8 cellular contexts compared by ENCODE assay signal in the genomic region with DNA sequence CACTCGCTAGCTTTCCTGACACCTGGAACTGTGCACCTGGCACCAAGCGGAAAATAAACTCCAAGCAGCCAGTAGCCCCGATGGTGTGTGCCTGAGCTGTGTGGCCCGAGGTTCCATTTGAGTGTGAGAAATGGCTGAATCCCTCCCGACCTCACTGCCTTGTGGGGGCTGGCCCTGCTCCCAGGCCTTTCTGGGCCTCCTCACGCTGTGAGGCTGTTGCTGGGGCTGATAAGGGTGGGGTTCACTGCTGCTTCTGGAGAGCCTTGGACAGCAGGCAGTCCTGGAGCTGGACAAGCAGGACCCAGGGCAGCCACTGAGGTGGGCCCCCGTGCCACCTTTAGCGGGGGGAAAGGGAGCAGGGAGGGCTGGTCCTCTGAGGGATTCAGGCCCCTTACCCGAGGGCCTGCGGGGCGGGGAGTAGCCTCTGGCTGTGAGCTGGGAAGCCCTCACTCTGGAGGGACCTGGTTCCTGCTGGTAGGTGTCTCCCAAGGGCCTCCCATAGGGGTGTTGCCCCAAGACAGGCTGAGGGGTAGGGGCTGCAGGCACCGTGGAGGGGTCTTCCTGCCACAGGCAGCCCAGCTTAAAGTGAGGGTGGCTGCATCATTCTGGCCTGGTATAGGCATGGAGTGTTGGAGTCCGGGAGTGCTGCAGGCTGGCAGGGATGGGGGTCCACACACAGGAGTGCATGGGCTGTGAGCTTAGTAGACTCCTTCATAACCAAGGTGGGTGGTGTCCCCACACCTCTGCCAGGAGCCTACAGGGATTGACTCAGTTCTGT. TPM values are rescaled to one million over a fixed set of nuclear protein-coding genes. Genes with fewer than 3 reads are reported as not detected.
DNase-seq lines count a peak whose midpoint lies in the region; ATAC-seq lines count a peak whose summit lies in the region.

No MANE protein-coding gene starts in this region.

- H3K36me3 ChIP-seq in adipocyte (ENCODE audit: control insufficient read depth, insufficient read depth, low read length, severe bottlenecking): peaks cover 10% of the 10 kb centered on the region

- peaks cover 17% of the 10 kb centered on the region for H3K4me1 ChIP-seq in adipocyte (ENCODE audit: control insufficient read depth, insufficient read depth, low read length)

- intact Hi-C loops in activated CD4-positive, alpha-beta T cell treated with anti-CD3 and anti-CD28 coated beads for 36 hours (cut with DNase I, micrococcal nuclease): loop anchor here (5.0 kb wide), 2 partner anchors 85 to 250 kb away; a partner anchor contains a TSS

- ATAC-seq in activated CD4-positive, alpha-beta T cell treated with anti-CD3 and anti-CD28 coated beads for 36 hours: no peak
- no peak for ATAC-seq in stimulated activated memory B cell treated with anti-CD40 and anti-IgM and Interleukin-4, amounts not matched to agents 10 μg/mL and 1 μg/mL and 100 μg/mL, for 72 hours
- ATAC-seq in GM21825 (IDR thresholded peaks at IDR 0.05; ENCODE audit: unreplicated experiment): no peak

- no peaks in the 10 kb centered on the region for H3K27me3 Mint-ChIP-seq in activated CD4-positive, alpha-beta T cell treated with anti-CD3 and anti-CD28 coated beads for 36 hours
- peaks cover 9% of the 10 kb centered on the region for H3K27me3 Mint-ChIP-seq in stimulated activated memory B cell treated with anti-CD40 and anti-IgM and Interleukin-4, amounts not matched to agents 10 μg/mL and 1 μg/mL and 100 μg/mL, for 72 hours

- peak overlapping the region; percentile 77 for H3K4me3 Mint-ChIP-seq in activated CD4-positive, alpha-beta T cell treated with anti-CD3 and anti-CD28 coated beads for 36 hours
- peak overlapping the region; percentile 53 for H3K4me3 Mint-ChIP-seq in stimulated activated memory B cell treated with anti-CD40 and anti-IgM and Interleukin-4, amounts not matched to agents 10 μg/mL and 1 μg/mL and 100 μg/mL, for 72 hours

- H3K27ac Mint-ChIP-seq in activated CD4-positive, alpha-beta T cell treated with anti-CD3 and anti-CD28 coated beads for 36 hours: no peak overlapping the region
- H3K27ac Mint-ChIP-seq in stimulated activated memory B cell treated with anti-CD40 and anti-IgM and Interleukin-4, amounts not matched to agents 10 μg/mL and 1 μg/mL and 100 μg/mL, for 72 hours: no peak overlapping the region

- no peaks in the 10 kb centered on the region for H3K27me3 ChIP-seq in adipocyte (replicated peaks; ENCODE audit: control insufficient read depth, insufficient read depth, low read length)

- H3K9ac ChIP-seq in adipocyte (ENCODE audit: low read length): peak overlapping the region; percentile 63

- DNase-seq in activated CD4-positive, alpha-beta T cell treated with anti-CD3 and anti-CD28 coated beads for 36 hours: no peak
- DNase-seq in activated CD4-positive, alpha-beta T cell treated with anti-CD3 and anti-CD28 coated beads for 4 hours: no peak
- DNase-seq in adipocyte (ENCODE audit: low read depth): no peak
- DNase-seq in DMS79 (lab: John Stamatoyannopoulos, UW): no peak
- no peak for DNase-seq in activated CD4-positive, CD25-positive, alpha-beta regulatory T cell (lab: John Stamatoyannopoulos, UW)

- CTCF ChIA-PET in activated CD4-positive, alpha-beta T cell treated with anti-CD3 and anti-CD28 coated beads for 36 hours (lab: Charles Lee): interaction anchor here (0.6 to 4.0 kb wide), 5 partner anchors 15 to 451 kb away, joined by 3 to 21 read pairs (median 4); a partner anchor contains a TSS

- H3K4me1 Mint-ChIP-seq in activated CD4-positive, alpha-beta T cell treated with anti-CD3 and anti-CD28 coated beads for 36 hours: peaks cover 10% of the 10 kb centered on the region
- peaks cover 45% of the 10 kb centered on the region for H3K4me1 Mint-ChIP-seq in stimulated activated memory B cell treated with anti-CD40 and anti-IgM and Interleukin-4, amounts not matched to agents 10 μg/mL and 1 μg/mL and 100 μg/mL, for 72 hours

- peak overlapping the region; percentile 67 for H3K4me3 ChIP-seq in adipocyte (ENCODE audit: low read length)
- H3K4me3 ChIP-seq in iPS-18c (ENCODE audit: insufficient read depth, low read depth, low read length): peak overlapping the region; percentile 38

- peaks cover 29% of the 10 kb centered on the region for H3K36me3 Mint-ChIP-seq in activated CD4-positive, alpha-beta T cell treated with anti-CD3 and anti-CD28 coated beads for 36 hours (ENCODE audit: low read depth)
- peaks cover 23% of the 10 kb centered on the region for H3K36me3 Mint-ChIP-seq in stimulated activated memory B cell treated with anti-CD40 and anti-IgM and Interleukin-4, amounts not matched to agents 10 μg/mL and 1 μg/mL and 100 μg/mL, for 72 hours

- POLR2A ChIA-PET in activated CD4-positive, alpha-beta T cell treated with anti-CD3 and anti-CD28 coated beads for 36 hours (lab: Charles Lee): interaction anchor here (0.6 to 2.4 kb wide), 2 partner anchors 31 to 1553 kb away, joined by 4 to 6 read pairs; no protein-coding TSS in a partner anchor

- H3K9me3 ChIP-seq in adipocyte (ENCODE audit: control insufficient read depth, low read length): peaks cover 3% of the 10 kb centered on the region
- no peaks in the 10 kb centered on the region for H3K9me3 ChIP-seq in iPS-18c (ENCODE audit: control insufficient read depth, insufficient read depth, low read length)

- H3K9me3 Mint-ChIP-seq in activated CD4-positive, alpha-beta T cell treated with anti-CD3 and anti-CD28 coated beads for 36 hours (ENCODE audit: low read depth): peaks cover 4% of the 10 kb centered on the region
- peaks cover 5% of the 10 kb centered on the region for H3K9me3 Mint-ChIP-seq in stimulated activated memory B cell treated with anti-CD40 and anti-IgM and Interleukin-4, amounts not matched to agents 10 μg/mL and 1 μg/mL and 100 μg/mL, for 72 hours

RNA-seq across cellular contexts. Expression of a gene that starts 1.7 kb away (rescaled TPM):
- 100 to 1,000 TPM; 119 to 133 TPM for total RNA-seq in activated CD4-positive, alpha-beta T cell treated with anti-CD3 and anti-CD28 coated beads for 36 hours

RNA-seq across cellular contexts. Expression of a gene that starts 14.9 kb away (rescaled TPM):
- total RNA-seq in activated CD4-positive, alpha-beta T cell treated with anti-CD3 and anti-CD28 coated beads for 36 hours: under 1 TPM; 0.25 to 0.48 TPM

RNA-seq across cellular contexts. Expression of a gene that starts 23.4 kb away (rescaled TPM):
- total RNA-seq in activated CD4-positive, alpha-beta T cell treated with anti-CD3 and anti-CD28 coated beads for 36 hours: under 1 TPM; 0.69 to 0.81 TPM

RNA-seq across cellular contexts. Expression of a gene that starts 25.3 kb away (rescaled TPM):
- not detected for total RNA-seq in activated CD4-positive, alpha-beta T cell treated with anti-CD3 and anti-CD28 coated beads for 36 hours

RNA-seq across cellular contexts. Expression of a gene that starts 31.7 kb away (rescaled TPM):
- total RNA-seq in activated CD4-positive, alpha-beta T cell treated with anti-CD3 and anti-CD28 coated beads for 36 hours: under 1 TPM; 0.18 to 0.27 TPM
